ENCODE assay signal across 1 cellular context in the genomic region with DNA sequence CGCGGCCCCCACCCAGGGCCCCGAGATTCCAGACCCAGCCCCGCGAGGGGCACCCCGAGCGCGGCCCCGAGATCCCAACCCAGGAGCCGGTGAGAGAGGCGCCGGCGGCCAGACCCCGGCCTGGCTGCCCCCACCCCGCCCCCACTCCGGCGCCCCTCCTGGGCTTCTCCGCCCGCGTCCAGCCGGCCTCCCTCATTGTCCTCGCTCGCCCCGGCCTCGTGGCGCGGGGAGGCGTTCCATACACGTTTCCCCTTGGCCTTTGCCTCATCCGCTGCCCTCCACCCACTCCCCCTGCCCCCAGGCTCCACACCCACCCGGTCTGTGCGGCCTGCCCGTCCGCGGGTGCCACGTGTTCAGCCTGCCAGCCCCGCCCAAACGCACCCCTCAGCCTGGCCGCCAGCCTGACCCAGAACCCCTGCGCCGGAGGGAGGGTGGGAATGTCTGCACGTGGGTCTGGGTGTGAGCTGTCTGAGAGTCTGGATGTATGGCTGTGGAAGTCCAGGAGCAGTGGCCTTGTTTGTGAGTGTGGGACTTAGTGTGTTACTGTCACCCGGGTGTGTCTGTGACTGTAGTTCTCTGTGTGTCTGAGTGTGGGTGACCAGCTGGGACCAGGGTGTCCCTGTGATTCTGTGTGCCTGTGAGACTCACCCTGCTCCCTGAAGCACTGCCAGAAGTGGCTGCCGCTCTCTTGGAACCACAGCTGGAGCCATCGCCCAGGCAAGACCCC.
TF ChIP-seq lines count a peak whose summit lies in the region.

No MANE protein-coding gene starts in this region.

TF ChIP-seq in HEK293, 187 proteins besides CTCF, POLR2A, EP300 and RAD21 (continued from another document and continues in another):
- TF ChIP-seq ZNF558 (tag by site-specific recombination; IDR thresholded peaks at IDR 0.05) (no peak), ZNF549 (tag by site-specific recombination; IDR thresholded peaks at IDR 0.05) (no peak), SCRT1 (tag by site-specific recombination; IDR thresholded peaks at IDR 0.05; ENCODE audit: borderline replicate concordance) (no peak), ZNF791 (tag by site-specific recombination; IDR thresholded peaks at IDR 0.05) (no peak), ZNF426 (tag by site-specific recombination; IDR thresholded peaks at IDR 0.05) (no peak), ZNF140 (tag by site-specific recombination; IDR thresholded peaks at IDR 0.05) (no peak), KLF9 (tag by site-specific recombination; IDR thresholded peaks at IDR 0.05; ENCODE audit: low read depth) (peak; percentile 87), ZNF658 (tag by site-specific recombination; IDR thresholded peaks at IDR 0.05) (no peak), SALL2 (tag by site-specific recombination; IDR thresholded peaks at IDR 0.05; ENCODE audit: borderline replicate concordance) (no peak), OVOL3 (tag by site-specific recombination; IDR thresholded peaks at IDR 0.05) (no peak), OSR2 (tag by site-specific recombination; IDR thresholded peaks at IDR 0.05) (no peak), SP2 (tag by site-specific recombination; IDR thresholded peaks at IDR 0.05) (0 out of 2 replicates have a peak, but pooled peaks have one; percentile 40), ZSCAN30 (tag by site-specific recombination; IDR thresholded peaks at IDR 0.05) (no peak), ZNF2 (tag by site-specific recombination; IDR thresholded peaks at IDR 0.05) (no peak), ZNF202 (tag by site-specific recombination; IDR thresholded peaks at IDR 0.05; ENCODE audit: borderline replicate concordance) (no peak), ZNF48 (tag by site-specific recombination; IDR thresholded peaks at IDR 0.05) (no peak), ZNF157 (tag by site-specific recombination; IDR thresholded peaks at IDR 0.05) (no peak), PRDM1 (tag by site-specific recombination; IDR thresholded peaks at IDR 0.05) (no peak), ZBTB17 (tag by site-specific recombination; IDR thresholded peaks at IDR 0.05) (peak; percentile 37; the same call in 1 of the 2 replicates), ZFP41 (tag by site-specific recombination; IDR thresholded peaks at IDR 0.05; ENCODE audit: borderline replicate concordance) (no peak), ZNF837 (tag by site-specific recombination; IDR thresholded peaks at IDR 0.05) (no peak), ZEB2 (tag by site-specific recombination; IDR thresholded peaks at IDR 0.05) (peak; percentile 56; the same call in 1 of the 2 replicates), TCF7L2 (IDR thresholded peaks at IDR 0.05; ENCODE audit: borderline replicate concordance, low read depth, low read length) (no peak), KLF7 (tag by site-specific recombination; IDR thresholded peaks at IDR 0.05; ENCODE audit: borderline replicate concordance) (peak; percentile 54; the same call in 1 of the 2 replicates), ZNF776 (tag by site-specific recombination; IDR thresholded peaks at IDR 0.05; ENCODE audit: borderline replicate concordance) (no peak), ZNF324 (tag by site-specific recombination; IDR thresholded peaks at IDR 0.05) (no peak), ZFHX2 (tag by site-specific recombination; conservative IDR thresholded peaks at IDR 0.05) (peak; percentile 98), ZNF211 (tag by site-specific recombination; IDR thresholded peaks at IDR 0.05; ENCODE audit: low read depth) (no peak), ZNF747 (tag by site-specific recombination; IDR thresholded peaks at IDR 0.05) (no peak)
- TF ChIP-seq, protein P1, sequence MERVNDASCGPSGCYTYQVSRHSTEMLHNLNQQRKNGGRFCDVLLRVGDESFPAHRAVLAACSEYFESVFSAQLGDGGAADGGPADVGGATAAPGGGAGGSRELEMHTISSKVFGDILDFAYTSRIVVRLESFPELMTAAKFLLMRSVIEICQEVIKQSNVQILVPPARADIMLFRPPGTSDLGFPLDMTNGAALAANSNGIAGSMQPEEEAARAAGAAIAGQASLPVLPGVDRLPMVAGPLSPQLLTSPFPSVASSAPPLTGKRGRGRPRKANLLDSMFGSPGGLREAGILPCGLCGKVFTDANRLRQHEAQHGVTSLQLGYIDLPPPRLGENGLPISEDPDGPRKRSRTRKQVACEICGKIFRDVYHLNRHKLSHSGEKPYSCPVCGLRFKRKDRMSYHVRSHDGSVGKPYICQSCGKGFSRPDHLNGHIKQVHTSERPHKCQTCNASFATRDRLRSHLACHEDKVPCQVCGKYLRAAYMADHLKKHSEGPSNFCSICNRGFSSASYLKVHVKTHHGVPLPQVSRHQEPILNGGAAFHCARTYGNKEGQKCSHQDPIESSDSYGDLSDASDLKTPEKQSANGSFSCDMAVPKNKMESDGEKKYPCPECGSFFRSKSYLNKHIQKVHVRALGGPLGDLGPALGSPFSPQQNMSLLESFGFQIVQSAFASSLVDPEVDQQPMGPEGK (tag by site-specific recombination; IDR thresholded peaks at IDR 0.05): peak; percentile 82
- TF ChIP-seq, protein P2, sequence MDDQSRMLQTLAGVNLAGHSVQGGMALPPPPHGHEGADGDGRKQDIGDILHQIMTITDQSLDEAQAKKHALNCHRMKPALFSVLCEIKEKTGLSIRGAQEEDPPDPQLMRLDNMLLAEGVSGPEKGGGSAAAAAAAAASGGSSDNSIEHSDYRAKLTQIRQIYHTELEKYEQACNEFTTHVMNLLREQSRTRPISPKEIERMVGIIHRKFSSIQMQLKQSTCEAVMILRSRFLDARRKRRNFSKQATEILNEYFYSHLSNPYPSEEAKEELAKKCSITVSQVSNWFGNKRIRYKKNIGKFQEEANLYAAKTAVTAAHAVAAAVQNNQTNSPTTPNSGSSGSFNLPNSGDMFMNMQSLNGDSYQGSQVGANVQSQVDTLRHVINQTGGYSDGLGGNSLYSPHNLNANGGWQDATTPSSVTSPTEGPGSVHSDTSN (CRISPR knock-in tag; IDR thresholded peaks at IDR 0.05): no peak
- TF ChIP-seq, protein P3, sequence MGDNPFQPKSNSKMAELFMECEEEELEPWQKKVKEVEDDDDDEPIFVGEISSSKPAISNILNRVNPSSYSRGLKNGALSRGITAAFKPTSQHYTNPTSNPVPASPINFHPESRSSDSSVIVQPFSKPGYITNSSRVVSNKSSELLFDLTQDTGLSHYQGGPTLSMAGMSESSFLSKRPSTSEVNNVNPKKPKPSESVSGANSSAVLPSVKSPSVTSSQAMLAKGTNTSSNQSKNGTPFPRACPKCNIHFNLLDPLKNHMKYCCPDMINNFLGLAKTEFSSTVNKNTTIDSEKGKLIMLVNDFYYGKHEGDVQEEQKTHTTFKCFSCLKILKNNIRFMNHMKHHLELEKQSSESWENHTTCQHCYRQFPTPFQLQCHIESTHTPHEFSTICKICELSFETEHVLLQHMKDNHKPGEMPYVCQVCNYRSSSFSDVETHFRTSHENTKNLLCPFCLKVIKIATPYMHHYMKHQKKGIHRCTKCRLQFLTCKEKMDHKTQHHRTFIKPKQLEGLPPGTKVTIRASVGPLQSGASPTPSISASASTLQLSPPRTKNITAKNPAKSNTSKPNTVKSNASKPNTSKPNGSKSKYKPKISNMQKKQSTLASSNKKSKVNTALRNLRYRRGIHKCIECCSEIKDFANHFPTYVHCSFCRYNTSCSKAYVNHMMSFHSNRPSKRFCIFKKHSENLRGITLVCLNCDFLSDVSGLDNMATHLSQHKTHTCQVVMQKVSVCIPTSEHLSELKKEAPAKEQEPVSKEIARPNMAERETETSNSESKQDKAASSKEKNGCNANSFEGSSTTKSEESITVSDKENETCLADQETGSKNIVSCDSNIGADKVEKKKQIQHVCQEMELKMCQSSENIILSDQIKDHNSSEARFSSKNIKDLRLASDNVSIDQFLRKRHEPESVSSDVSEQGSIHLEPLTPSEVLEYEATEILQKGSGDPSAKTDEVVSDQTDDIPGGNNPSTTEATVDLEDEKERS (tag by site-specific recombination; IDR thresholded peaks at IDR 0.05): no peak
- TF ChIP-seq, protein P4, sequence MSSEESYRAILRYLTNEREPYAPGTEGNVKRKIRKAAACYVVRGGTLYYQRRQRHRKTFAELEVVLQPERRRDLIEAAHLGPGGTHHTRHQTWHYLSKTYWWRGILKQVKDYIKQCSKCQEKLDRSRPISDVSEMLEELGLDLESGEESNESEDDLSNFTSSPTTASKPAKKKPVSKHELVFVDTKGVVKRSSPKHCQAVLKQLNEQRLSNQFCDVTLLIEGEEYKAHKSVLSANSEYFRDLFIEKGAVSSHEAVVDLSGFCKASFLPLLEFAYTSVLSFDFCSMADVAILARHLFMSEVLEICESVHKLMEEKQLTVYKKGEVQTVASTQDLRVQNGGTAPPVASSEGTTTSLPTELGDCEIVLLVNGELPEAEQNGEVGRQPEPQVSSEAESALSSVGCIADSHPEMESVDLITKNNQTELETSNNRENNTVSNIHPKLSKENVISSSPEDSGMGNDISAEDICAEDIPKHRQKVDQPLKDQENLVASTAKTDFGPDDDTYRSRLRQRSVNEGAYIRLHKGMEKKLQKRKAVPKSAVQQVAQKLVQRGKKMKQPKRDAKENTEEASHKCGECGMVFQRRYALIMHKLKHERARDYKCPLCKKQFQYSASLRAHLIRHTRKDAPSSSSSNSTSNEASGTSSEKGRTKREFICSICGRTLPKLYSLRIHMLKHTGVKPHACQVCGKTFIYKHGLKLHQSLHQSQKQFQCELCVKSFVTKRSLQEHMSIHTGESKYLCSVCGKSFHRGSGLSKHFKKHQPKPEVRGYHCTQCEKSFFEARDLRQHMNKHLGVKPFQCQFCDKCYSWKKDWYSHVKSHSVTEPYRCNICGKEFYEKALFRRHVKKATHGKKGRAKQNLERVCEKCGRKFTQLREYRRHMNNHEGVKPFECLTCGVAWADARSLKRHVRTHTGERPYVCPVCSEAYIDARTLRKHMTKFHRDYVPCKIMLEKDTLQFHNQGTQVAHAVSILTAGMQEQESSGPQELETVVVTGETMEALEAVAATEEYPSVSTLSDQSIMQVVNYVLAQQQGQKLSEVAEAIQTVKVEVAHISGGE (tag by site-specific recombination; conservative IDR thresholded peaks at IDR 0.05; ENCODE audit: low read depth): no peak
- TF ChIP-seq, protein P5, sequence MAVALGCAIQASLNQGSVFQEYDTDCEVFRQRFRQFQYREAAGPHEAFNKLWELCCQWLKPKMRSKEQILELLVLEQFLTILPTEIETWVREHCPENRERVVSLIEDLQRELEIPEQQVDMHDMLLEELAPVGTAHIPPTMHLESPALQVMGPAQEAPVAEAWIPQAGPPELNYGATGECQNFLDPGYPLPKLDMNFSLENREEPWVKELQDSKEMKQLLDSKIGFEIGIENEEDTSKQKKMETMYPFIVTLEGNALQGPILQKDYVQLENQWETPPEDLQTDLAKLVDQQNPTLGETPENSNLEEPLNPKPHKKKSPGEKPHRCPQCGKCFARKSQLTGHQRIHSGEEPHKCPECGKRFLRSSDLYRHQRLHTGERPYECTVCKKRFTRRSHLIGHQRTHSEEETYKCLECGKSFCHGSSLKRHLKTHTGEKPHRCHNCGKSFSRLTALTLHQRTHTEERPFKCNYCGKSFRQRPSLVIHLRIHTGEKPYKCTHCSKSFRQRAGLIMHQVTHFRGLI (tag by site-specific recombination; IDR thresholded peaks at IDR 0.05): no peak
- TF ChIP-seq, protein P6, sequence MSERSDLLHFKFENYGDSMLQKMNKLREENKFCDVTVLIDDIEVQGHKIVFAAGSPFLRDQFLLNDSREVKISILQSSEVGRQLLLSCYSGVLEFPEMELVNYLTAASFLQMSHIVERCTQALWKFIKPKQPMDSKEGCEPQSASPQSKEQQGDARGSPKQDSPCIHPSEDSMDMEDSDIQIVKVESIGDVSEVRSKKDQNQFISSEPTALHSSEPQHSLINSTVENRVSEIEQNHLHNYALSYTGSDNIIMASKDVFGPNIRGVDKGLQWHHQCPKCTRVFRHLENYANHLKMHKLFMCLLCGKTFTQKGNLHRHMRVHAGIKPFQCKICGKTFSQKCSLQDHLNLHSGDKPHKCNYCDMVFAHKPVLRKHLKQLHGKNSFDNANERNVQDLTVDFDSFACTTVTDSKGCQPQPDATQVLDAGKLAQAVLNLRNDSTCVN (tag by site-specific recombination; optimal IDR thresholded peaks at IDR 0.05): peak; percentile 48
- TF ChIP-seq, protein P7, sequence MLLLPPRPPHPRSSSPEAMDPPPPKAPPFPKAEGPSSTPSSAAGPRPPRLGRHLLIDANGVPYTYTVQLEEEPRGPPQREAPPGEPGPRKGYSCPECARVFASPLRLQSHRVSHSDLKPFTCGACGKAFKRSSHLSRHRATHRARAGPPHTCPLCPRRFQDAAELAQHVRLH (tag by site-specific recombination; IDR thresholded peaks at IDR 0.05): no peak
- TF ChIP-seq, protein P8, sequence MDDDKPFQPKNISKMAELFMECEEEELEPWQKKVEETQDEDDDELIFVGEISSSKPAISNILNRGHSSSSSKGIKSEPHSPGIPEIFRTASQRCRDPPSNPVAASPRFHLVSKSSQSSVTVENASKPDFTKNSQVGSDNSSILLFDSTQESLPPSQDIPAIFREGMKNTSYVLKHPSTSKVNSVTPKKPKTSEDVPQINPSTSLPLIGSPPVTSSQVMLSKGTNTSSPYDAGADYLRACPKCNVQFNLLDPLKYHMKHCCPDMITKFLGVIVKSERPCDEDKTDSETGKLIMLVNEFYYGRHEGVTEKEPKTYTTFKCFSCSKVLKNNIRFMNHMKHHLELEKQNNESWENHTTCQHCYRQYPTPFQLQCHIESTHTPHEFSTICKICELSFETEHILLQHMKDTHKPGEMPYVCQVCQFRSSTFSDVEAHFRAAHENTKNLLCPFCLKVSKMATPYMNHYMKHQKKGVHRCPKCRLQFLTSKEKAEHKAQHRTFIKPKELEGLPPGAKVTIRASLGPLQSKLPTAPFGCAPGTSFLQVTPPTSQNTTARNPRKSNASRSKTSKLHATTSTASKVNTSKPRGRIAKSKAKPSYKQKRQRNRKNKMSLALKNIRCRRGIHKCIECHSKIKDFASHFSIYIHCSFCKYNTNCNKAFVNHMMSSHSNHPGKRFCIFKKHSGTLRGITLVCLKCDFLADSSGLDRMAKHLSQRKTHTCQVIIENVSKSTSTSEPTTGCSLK (tag by site-specific recombination; IDR thresholded peaks at IDR 0.05): no peak
- TF ChIP-seq, protein P9, sequence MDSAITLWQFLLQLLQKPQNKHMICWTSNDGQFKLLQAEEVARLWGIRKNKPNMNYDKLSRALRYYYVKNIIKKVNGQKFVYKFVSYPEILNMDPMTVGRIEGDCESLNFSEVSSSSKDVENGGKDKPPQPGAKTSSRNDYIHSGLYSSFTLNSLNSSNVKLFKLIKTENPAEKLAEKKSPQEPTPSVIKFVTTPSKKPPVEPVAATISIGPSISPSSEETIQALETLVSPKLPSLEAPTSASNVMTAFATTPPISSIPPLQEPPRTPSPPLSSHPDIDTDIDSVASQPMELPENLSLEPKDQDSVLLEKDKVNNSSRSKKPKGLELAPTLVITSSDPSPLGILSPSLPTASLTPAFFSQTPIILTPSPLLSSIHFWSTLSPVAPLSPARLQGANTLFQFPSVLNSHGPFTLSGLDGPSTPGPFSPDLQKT (IDR thresholded peaks at IDR 0.05; ENCODE audit: borderline replicate concordance, low read depth, low read length): no peak
- TF ChIP-seq, protein P10, sequence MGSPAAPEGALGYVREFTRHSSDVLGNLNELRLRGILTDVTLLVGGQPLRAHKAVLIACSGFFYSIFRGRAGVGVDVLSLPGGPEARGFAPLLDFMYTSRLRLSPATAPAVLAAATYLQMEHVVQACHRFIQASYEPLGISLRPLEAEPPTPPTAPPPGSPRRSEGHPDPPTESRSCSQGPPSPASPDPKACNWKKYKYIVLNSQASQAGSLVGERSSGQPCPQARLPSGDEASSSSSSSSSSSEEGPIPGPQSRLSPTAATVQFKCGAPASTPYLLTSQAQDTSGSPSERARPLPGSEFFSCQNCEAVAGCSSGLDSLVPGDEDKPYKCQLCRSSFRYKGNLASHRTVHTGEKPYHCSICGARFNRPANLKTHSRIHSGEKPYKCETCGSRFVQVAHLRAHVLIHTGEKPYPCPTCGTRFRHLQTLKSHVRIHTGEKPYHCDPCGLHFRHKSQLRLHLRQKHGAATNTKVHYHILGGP (tag by site-specific recombination; IDR thresholded peaks at IDR 0.05): no peak
